In the genomic region with DNA sequence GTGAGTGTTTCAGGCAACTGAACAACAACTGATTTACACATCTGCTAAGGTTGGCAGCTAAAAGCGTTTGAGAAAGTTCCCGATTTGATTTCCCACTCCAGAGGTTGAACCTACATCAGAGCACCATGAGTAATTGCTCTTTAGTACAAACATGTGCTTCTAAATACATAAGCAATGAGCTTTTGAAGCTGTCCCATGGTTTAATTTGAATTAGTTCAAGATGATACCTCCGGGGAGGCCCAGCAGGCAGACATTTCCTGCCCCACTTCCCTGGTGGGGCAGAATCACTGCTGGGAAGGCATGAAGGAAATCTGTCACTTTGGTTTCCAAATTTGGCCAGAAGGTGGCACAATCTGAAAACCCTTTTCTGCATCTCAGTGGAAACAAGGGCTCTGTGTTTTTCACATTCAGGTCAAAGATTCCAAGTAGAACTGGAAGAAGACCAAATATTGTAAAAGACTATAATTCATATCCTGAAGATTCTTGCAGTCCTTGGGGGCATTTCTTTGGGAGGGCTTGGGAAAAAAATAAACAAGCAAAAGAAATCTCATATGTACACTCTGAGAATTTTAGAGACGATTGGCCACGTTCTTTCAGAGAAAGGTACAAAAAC, we compare ENCODE assay signal across 8 cellular contexts.
A peak's percentile ranks its signal among the peaks of the same experiment; 100 is the strongest.
DNase-seq lines count a peak whose midpoint lies in the region; ATAC-seq and TF ChIP-seq lines count a peak whose summit lies in the region.

No MANE protein-coding gene starts in this region.

- H3K4me3 ChIP-seq in Panc1 (ENCODE audit: low read depth in 2 of 2, low read length in 2 of 2) (no peak overlapping the region), stomach (peak overlapping the region in 1 of 4 donors; percentile 8)

- H3K36me3 Mint-ChIP-seq in chondrocyte (ENCODE audit: low read depth), result no peaks in the 10 kb centered on the region

- in situ Hi-C loops in Panc1 (cut with HindIII; ENCODE audit: low pct_unique_long_range_greater_than_20kb, low sequenced_read_pairs), result no loop called here

- H3K27me3 ChIP-seq in Panc1 (ENCODE audit: control insufficient read depth, insufficient read depth, low read length) (no peaks in the 10 kb centered on the region), stomach (no peaks in the 10 kb centered on the region)

- ATAC-seq in Panc1, result no peak

- H3K9me3 ChIP-seq in Panc1 (ENCODE audit: control insufficient read depth, insufficient read depth, low read depth, low read length), result no peaks in the 10 kb centered on the region
- no peaks in the 10 kb centered on the region for H3K9me3 ChIP-seq in stomach

- H3K27me3 Mint-ChIP-seq in chondrocyte (ENCODE audit: low read depth), result no peaks in the 10 kb centered on the region

- no TSS peak for BruUV-seq in Panc1 (replicated peaks; lab: Mats Ljungman, UMichigan)

- CTCF ChIA-PET in Panc1 (lab: Charles Lee), result no interaction called here

- DNase-seq in NCI-H2107 treated with DMSO at 0.1 percent for 48 hours (lab: John Stamatoyannopoulos, UW; ENCODE audit: unreplicated experiment) (peak; percentile 41), NCI-H2107 (lab: John Stamatoyannopoulos, UW) (no peak), HT-29 (ENCODE audit: low spot score) (peak; percentile 79), Panc1 (ENCODE audit: low read depth, low spot score) (peak; percentile 48), chondrocyte (ENCODE audit: low spot score) (no peak), kidney tubule cell (ENCODE audit: low spot score) (peak; percentile 59), stomach (peak; percentile 45), posterior vena cava (ENCODE audit: low spot score) (no peak)

- peaks cover under 1% of the 10 kb centered on the region for H3K9me3 Mint-ChIP-seq in chondrocyte (ENCODE audit: low read depth)

- intact Hi-C loops in Panc1 (cut with micrococcal nuclease; ENCODE audit: unreplicated experiment), result loop anchor here (2.0 to 5.0 kb wide), 2 partner anchors 130 to 191 kb away; no protein-coding TSS in a partner anchor
- intact Hi-C loops in stomach (cut with DNase I; ENCODE audit: low total_unique reads), result loop anchor here (5.0 to 10.0 kb wide), 2 partner anchors 197 to 460 kb away; no protein-coding TSS in a partner anchor
- intact Hi-C loops in posterior vena cava (cut with DNase I), result loop anchor here in 1 of 2 donors (5.0 to 10.0 kb wide), 2 partner anchors 195 to 467 kb away; no protein-coding TSS in a partner anchor

- no peak overlapping the region for H3K27ac Mint-ChIP-seq in chondrocyte (ENCODE audit: unreplicated experiment)

- WGBS in stomach, 5 donors, result 30 to 40% (median 36%) methylated on average over 5 of the region's 5 CpGs

- peaks cover 14% of the 10 kb centered on the region for H3K4me1 Mint-ChIP-seq in chondrocyte (ENCODE audit: low read depth)

- no peak for TF ChIP-seq POLR2A in stomach (IDR thresholded peaks at IDR 0.05)

- POLR2A ChIA-PET in Panc1 (lab: Charles Lee), result no interaction called here

- H3K36me3 ChIP-seq in Panc1 (ENCODE audit: control insufficient read depth, insufficient read depth, low read length) (no peaks in the 10 kb centered on the region), stomach (no peaks in the 10 kb centered on the region)

- no peak for TF ChIP-seq EP300 in stomach (IDR thresholded peaks at IDR 0.05)

- H3K27ac ChIP-seq in Panc1 (ENCODE audit: low read length) (no peak overlapping the region), stomach (peak overlapping the region in 3 of 5 donors; percentile 14 to 59 (median 34))

- H3K4me3 Mint-ChIP-seq in chondrocyte (ENCODE audit: unreplicated experiment), result no peak overlapping the region

- peak; percentile 70 for TF ChIP-seq CTCF in Panc1 (IDR thresholded peaks at IDR 0.05)
- peak; percentile 94 for TF ChIP-seq CTCF in chondrocyte (IDR thresholded peaks at IDR 0.05)
- TF ChIP-seq CTCF in stomach (IDR thresholded peaks at IDR 0.05), result peak in 5 of 7 experiments; percentile 38 to 73 (median 58)

- no peaks in the 10 kb centered on the region for H3K4me1 ChIP-seq in Panc1 (ENCODE audit: control insufficient read depth, insufficient read depth, low read length)
- peaks cover 4 to 26% (median 14%) of the 10 kb centered on the region in 4 donors for H3K4me1 ChIP-seq in stomach

Comparison
In these comparisons a context has a peak if more than half of its experiments do, and no peak if none do; other contexts are left out.
1. DNase-seq: peak in NCI-H2107 treated with DMSO at 0.1 percent for 48 hours (single experiment), HT-29 (single experiment), Panc1 (single experiment), kidney tubule cell (single experiment) and stomach (single experiment); none in NCI-H2107 (single experiment), chondrocyte (single experiment) and posterior vena cava (single experiment).
2. Peak in every context shown above with its lines, with median percentiles within 50 percentile points of each other: CTCF ChIP-seq.